In genomic region chr21:29196664-29197052, GRCh38 we compare ENCODE assay signal across 8 cellular contexts.
DNase-seq lines count a peak whose midpoint lies in the region; ATAC-seq and TF ChIP-seq lines count a peak whose summit lies in the region.

No MANE protein-coding gene starts in this region.

- H3K79me2 ChIP-seq in Loucy (ENCODE audit: insufficient read depth, low read length) = no peaks in the 10 kb centered on the region

- intact Hi-C loops in dorsolateral prefrontal cortex (cut with DNase I) = loop anchor here in 1 of 2 donors (10.0 kb wide), 1 partner anchor 48 kb away; no protein-coding TSS in a partner anchor

- DNase-seq in AG04450 (ENCODE audit: low read depth, low spot score) (no peak), foreskin keratinocyte (no peak), pons (ENCODE audit: low spot score) (no peak), dorsolateral prefrontal cortex (no peak), NCI-H510A treated with DMSO at 0.1 percent for 48 hours (lab: John Stamatoyannopoulos, UW) (no peak)

- TF ChIP-seq CTCF in AG04450 (IDR thresholded peaks at IDR 0.05; ENCODE audit: low read depth, low read length) (no peak), Loucy (conservative IDR thresholded peaks at IDR 0.05; ENCODE audit: low read length) (no peak), foreskin keratinocyte (conservative IDR thresholded peaks at IDR 0.05) (no peak), dorsolateral prefrontal cortex (IDR thresholded peaks at IDR 0.05 in 54 of 56, conservative IDR thresholded peaks at IDR 0.05 in 2 of 56; ENCODE audit: low read depth in 1 of 56, partially characterized antibody in 56 of 56) (no peak)

- H3K4me3 ChIP-seq in AG04450 (ENCODE audit: low read depth, low read length) (no peak overlapping the region), Loucy (ENCODE audit: low read length, poor library complexity, severe bottlenecking) (peak overlapping the region; percentile 42), dorsolateral prefrontal cortex (peak overlapping the region in 7 of 59 donors; percentile 13 to 35 (median 19))

- H3K27ac ChIP-seq in AG04450 (ENCODE audit: low read depth, low read length) (peak overlapping the region; percentile 86), foreskin keratinocyte (peak overlapping the region; percentile 69), dorsolateral prefrontal cortex (peak overlapping the region in 4 of 59 donors; percentile 19 to 58 (median 26))

- CTCF ChIA-PET in AG04450 (lab: Charles Lee) = interaction anchor here (1.0 to 1.1 kb wide), 2 partner anchors 13 to 152 kb away, joined by 3 read pairs; no protein-coding TSS in a partner anchor

- H3K27me3 ChIP-seq in AG04450 (ENCODE audit: control insufficient read depth, insufficient read depth, low read length) (no peaks in the 10 kb centered on the region), Loucy (ENCODE audit: insufficient read depth, low read length, poor library complexity, severe bottlenecking) (no peaks in the 10 kb centered on the region), foreskin keratinocyte (no peaks in the 10 kb centered on the region), dorsolateral prefrontal cortex (no peaks in the 10 kb centered on the region)

- peaks cover 3% of the 10 kb centered on the region for H3K9me3 ChIP-seq in AG04450 (ENCODE audit: control insufficient read depth, insufficient read depth, low read length)
- 0 out of 2 replicates have a peak, but pooled peaks cover under 1% of the 10 kb centered on the region for H3K9me3 ChIP-seq in Loucy (ENCODE audit: insufficient read depth, low read depth, low read length)

- H3K4me2 ChIP-seq in Loucy (ENCODE audit: low read depth, low read length, poor library complexity, severe bottlenecking) = peak overlapping the region; percentile 53

- H3K36me3 ChIP-seq in Loucy (ENCODE audit: insufficient read depth, low read length) = no peaks in the 10 kb centered on the region

- peak overlapping the region; percentile 65 for H2AFZ ChIP-seq in Loucy (ENCODE audit: low read length)

- H3K4me1 ChIP-seq in Loucy (ENCODE audit: insufficient read depth, low read length, poor library complexity, severe bottlenecking) (peaks cover 9% of the 10 kb centered on the region), foreskin keratinocyte (peaks cover 18% of the 10 kb centered on the region)

- no peak overlapping the region for H3K9ac ChIP-seq in Loucy (ENCODE audit: low read depth, low read length, poor library complexity, severe bottlenecking)

- ATAC-seq in GM19395 (IDR thresholded peaks at IDR 0.05; ENCODE audit: unreplicated experiment) (peak; percentile 31), foreskin keratinocyte (no peak), HG03025 (IDR thresholded peaks at IDR 0.05; ENCODE audit: low FRiP score, unreplicated experiment) (no peak)

- H3K9me2 ChIP-seq in Loucy (replicated peaks; ENCODE audit: low read depth, low read length) = no peaks in the 10 kb centered on the region

- POLR2A ChIA-PET in AG04450 (lab: Yijun Ruan, JAX) = interaction anchor here (0.9 kb wide), 1 partner anchor 14 kb away, joined by 3 read pairs; no protein-coding TSS in a partner anchor

- H3F3A ChIP-seq in Loucy (ENCODE audit: low read depth) = no peaks in the 10 kb centered on the region

- H4K20me1 ChIP-seq in Loucy (ENCODE audit: insufficient read depth, low read length, poor library complexity, severe bottlenecking) = no peaks in the 10 kb centered on the region
